Comparison of ENCODE assay signal across 8 cellular contexts in the genomic region with DNA sequence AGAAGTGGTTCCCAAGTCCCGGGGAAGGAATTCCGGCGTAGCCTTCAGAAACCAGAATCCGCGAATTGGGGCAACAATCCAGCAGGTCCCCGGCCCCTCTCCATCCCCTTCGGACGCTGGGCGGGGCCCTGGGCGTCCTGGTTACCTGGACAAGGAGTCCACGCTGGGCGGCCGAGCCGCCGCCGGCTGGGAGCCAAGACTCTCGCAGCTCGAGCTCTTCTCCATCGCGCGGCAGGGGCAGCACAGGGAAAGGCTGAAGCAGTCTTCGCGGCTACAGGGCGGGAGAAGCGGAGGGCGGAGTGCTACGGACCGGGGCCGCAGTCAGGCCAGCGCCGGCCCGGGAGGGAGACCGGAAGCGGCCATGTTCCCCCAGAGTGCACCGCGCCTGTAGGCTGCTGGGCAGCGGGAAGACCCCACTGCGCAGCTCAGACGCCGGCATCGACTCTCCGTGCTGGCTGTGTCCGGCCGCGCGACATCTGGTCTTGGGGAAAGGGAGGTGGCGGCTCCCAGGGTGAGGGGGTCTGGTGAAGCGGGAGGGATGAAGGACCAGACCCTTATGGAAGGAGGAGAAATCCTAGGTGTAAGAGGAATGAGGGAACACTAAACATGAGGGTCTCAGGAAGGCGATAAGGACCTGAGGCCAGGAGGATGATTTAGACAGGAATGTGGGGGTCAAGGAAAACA. TPM values are rescaled to one million over a fixed set of nuclear protein-coding genes. Genes with fewer than 3 reads are reported as not detected.
A peak's percentile ranks its signal among the peaks of the same experiment; 100 is the strongest.
DNase-seq lines count a peak whose midpoint lies in the region; ATAC-seq lines count a peak whose summit lies in the region.

A gene (minus strand): TSS at position 378 of the 684 bp plus-strand sequence. CDS start 153 bp downstream, at position 225.

- H3K4me1 Mint-ChIP-seq in activated CD4-positive, alpha-beta T cell treated with anti-CD3 and anti-CD28 coated beads, Interleukin-2, amount 10 ng/mL, durations not matched to agents 24 days and 14 days, result peaks cover 24% of the 10 kb centered on the region

- H3K27me3 Mint-ChIP-seq in activated CD4-positive, alpha-beta T cell treated with anti-CD3 and anti-CD28 coated beads, Interleukin-2, amount 10 ng/mL, durations not matched to agents 24 days and 14 days, result peaks cover 12% of the 10 kb centered on the region

- H3K27ac Mint-ChIP-seq in activated CD4-positive, alpha-beta T cell treated with anti-CD3 and anti-CD28 coated beads, Interleukin-2, amount 10 ng/mL, durations not matched to agents 24 days and 14 days, result peak within 1 kb of the TSS; percentile 96

- H3K36me3 Mint-ChIP-seq in activated CD4-positive, alpha-beta T cell treated with anti-CD3 and anti-CD28 coated beads, Interleukin-2, amount 10 ng/mL, durations not matched to agents 24 days and 14 days (ENCODE audit: low read depth), result no peaks in the 10 kb centered on the region

- H3K9me3 Mint-ChIP-seq in activated CD4-positive, alpha-beta T cell treated with anti-CD3 and anti-CD28 coated beads, Interleukin-2, amount 10 ng/mL, durations not matched to agents 24 days and 14 days, result no peaks in the 10 kb centered on the region

- DNase-seq in AG08395 (ENCODE audit: low spot score) (peak; percentile 82), NCI-H345 treated with DMSO at 0.1 percent for 48 hours (lab: John Stamatoyannopoulos, UW; ENCODE audit: unreplicated experiment) (peak; percentile 53), dedifferentiated amniotic fluid mesenchymal stem cell (ENCODE audit: extremely low spot score) (peak; percentile 62), left lobe of liver (ENCODE audit: low spot score) (peak; percentile 77)
- peak; percentile 86 for DNase-seq in activated CD4-positive, alpha-beta T cell treated with anti-CD3 and anti-CD28 coated beads, Interleukin-2, amount 10 ng/mL, durations not matched to agents 24 days and 14 days
- peak; percentile 10 for DNase-seq in stimulated activated CD4-positive, alpha-beta T cell treated with anti-CD3 and anti-CD28 coated beads, Interleukin-2, amount 100 ng/mL, for 4 hours (ENCODE audit: low read depth)

- H3K4me3 Mint-ChIP-seq in activated CD4-positive, alpha-beta T cell treated with anti-CD3 and anti-CD28 coated beads, Interleukin-2, amount 10 ng/mL, durations not matched to agents 24 days and 14 days, result peak within 1 kb of the TSS; percentile 99

- peak; percentile 95 for ATAC-seq in GM18858 (IDR thresholded peaks at IDR 0.05; ENCODE audit: unreplicated experiment)
- peak; percentile 99 for ATAC-seq in HG03064 (IDR thresholded peaks at IDR 0.05; ENCODE audit: low read depth, unreplicated experiment)
- ATAC-seq in left lobe of liver, result peak; percentile 99

- intact Hi-C loops in activated CD4-positive, alpha-beta T cell treated with anti-CD3 and anti-CD28 coated beads, Interleukin-2, amount 10 ng/mL, durations not matched to agents 24 days and 14 days (cut with micrococcal nuclease), result loop anchor here (1.0 to 10.0 kb wide), 5 partner anchors 88 to 1772 kb away; a partner anchor contains a TSS

RNA-seq across cellular contexts. Expression of the gene that starts here (rescaled TPM):
- 37.5 and 38.4 TPM in 2 replicates for total RNA-seq in activated CD4-positive, alpha-beta T cell treated with anti-CD3 and anti-CD28 coated beads, Interleukin-2, amount 10 ng/mL, durations not matched to agents 24 days and 14 days
- 3.1 TPM for total RNA-seq in left lobe of liver

Comparison
In these comparisons a context has a peak if more than half of its experiments do, and no peak if none do; other contexts are left out.
1. Peak in every context shown above with its lines: DNase-seq and ATAC-seq.
2. DNase-seq: peak in every context shown above with its lines; median percentile 86 in activated CD4-positive, alpha-beta T cell treated with anti-CD3 and anti-CD28 coated beads, Interleukin-2, amount 10 ng/mL, durations not matched to agents 24 days and 14 days; 82 in AG08395; 77 in left lobe of liver; 62 in dedifferentiated amniotic fluid mesenchymal stem cell; 53 in NCI-H345 treated with DMSO at 0.1 percent for 48 hours; 10 in stimulated activated CD4-positive, alpha-beta T cell treated with anti-CD3 and anti-CD28 coated beads, Interleukin-2, amount 100 ng/mL, for 4 hours.